In genomic region chr17:50147841-50148225, GRCh38 we compare ENCODE assay signal across 1 cellular context.
TF ChIP-seq lines count a peak whose summit lies in the region.

No MANE protein-coding gene starts in this region.

TF ChIP-seq in HepG2, 621 proteins besides CTCF, POLR2A, EP300 and RAD21 (continued from another document and continues in another):
- TF ChIP-seq BRF2 (CRISPR knock-in tag; IDR thresholded peaks at IDR 0.05) = no peak
- TF ChIP-seq ZBTB21 (CRISPR knock-in tag; IDR thresholded peaks at IDR 0.05) = no peak
- TF ChIP-seq ZSCAN25 (CRISPR knock-in tag; IDR thresholded peaks at IDR 0.05) = peak; percentile 93
- no peak for TF ChIP-seq ZNF10 (CRISPR knock-in tag; IDR thresholded peaks at IDR 0.05; ENCODE audit: borderline replicate concordance, low read depth)
- no peak for TF ChIP-seq ZNF326 (CRISPR knock-in tag; IDR thresholded peaks at IDR 0.05; ENCODE audit: borderline replicate concordance)
- no peak for TF ChIP-seq CSRNP1 (CRISPR knock-in tag; IDR thresholded peaks at IDR 0.05)
- no peak for TF ChIP-seq BORCS8-MEF2B (CRISPR knock-in tag; IDR thresholded peaks at IDR 0.05)
- TF ChIP-seq GPN1 (CRISPR knock-in tag; IDR thresholded peaks at IDR 0.05; ENCODE audit: borderline replicate concordance) = no peak
- no peak for TF ChIP-seq ZNF138 (CRISPR knock-in tag; IDR thresholded peaks at IDR 0.05; ENCODE audit: low read depth)
- peak; percentile 89 for TF ChIP-seq HNF4A (CRISPR knock-in tag; IDR thresholded peaks at IDR 0.05)
- TF ChIP-seq HIC2 (CRISPR knock-in tag; IDR thresholded peaks at IDR 0.05; ENCODE audit: low read depth) = no peak
- no peak for TF ChIP-seq ZNF790 (CRISPR knock-in tag; IDR thresholded peaks at IDR 0.05; ENCODE audit: borderline replicate concordance)
- no peak for TF ChIP-seq ZKSCAN8 (CRISPR knock-in tag; IDR thresholded peaks at IDR 0.05; ENCODE audit: borderline replicate concordance)
- 0 out of 2 replicates have a peak, but pooled peaks have one; percentile 36 for TF ChIP-seq ZNF564 (CRISPR knock-in tag; IDR thresholded peaks at IDR 0.05)
- no peak for TF ChIP-seq ZSCAN5A (CRISPR knock-in tag; IDR thresholded peaks at IDR 0.05; ENCODE audit: borderline replicate concordance)
- no peak for TF ChIP-seq RFXANK (CRISPR knock-in tag; IDR thresholded peaks at IDR 0.05)
- no peak for TF ChIP-seq U2AF2 (IDR thresholded peaks at IDR 0.05; ENCODE audit: low read depth, low read length)
- TF ChIP-seq GTF2F1 (IDR thresholded peaks at IDR 0.05; ENCODE audit: low read length) = 0 out of 2 replicates have a peak, but pooled peaks have one; percentile 9
- no peak for TF ChIP-seq CC2D1A (CRISPR knock-in tag; IDR thresholded peaks at IDR 0.05)
- peak; percentile 66 for TF ChIP-seq RARA (CRISPR knock-in tag; IDR thresholded peaks at IDR 0.05)
- no peak for TF ChIP-seq ZSCAN20 (CRISPR knock-in tag; IDR thresholded peaks at IDR 0.05; ENCODE audit: borderline replicate concordance)
- TF ChIP-seq CREBL2 (CRISPR knock-in tag; IDR thresholded peaks at IDR 0.05; ENCODE audit: borderline replicate concordance) = no peak
- TF ChIP-seq HNRNPL (IDR thresholded peaks at IDR 0.05; ENCODE audit: low read depth, low read length) = no peak
- TF ChIP-seq ZNF709 (CRISPR knock-in tag; IDR thresholded peaks at IDR 0.05) = no peak
- TF ChIP-seq ZSCAN21 (CRISPR knock-in tag; IDR thresholded peaks at IDR 0.05; ENCODE audit: borderline replicate concordance) = no peak
- no peak for TF ChIP-seq SOX13 (IDR thresholded peaks at IDR 0.05)
- TF ChIP-seq SOX13 (CRISPR knock-in tag; conservative IDR thresholded peaks at IDR 0.05 in 1 of 2, IDR thresholded peaks at IDR 0.05 in 1 of 2) = peak in 1 of 2 experiments; percentile 17; a peak in 1 of 4 replicates
- no peak for TF ChIP-seq ZNF512 (CRISPR knock-in tag; IDR thresholded peaks at IDR 0.05)
- TF ChIP-seq FOXM1 (CRISPR knock-in tag; IDR thresholded peaks at IDR 0.05) = no peak
- peak; percentile 43; the same call in 1 of the 2 replicates for TF ChIP-seq SIN3A (IDR thresholded peaks at IDR 0.05; ENCODE audit: borderline replicate concordance, low read depth, low read length)
- TF ChIP-seq ZNF841 (CRISPR knock-in tag; IDR thresholded peaks at IDR 0.05; ENCODE audit: borderline replicate concordance) = no peak
- no peak for TF ChIP-seq PRPF4 (IDR thresholded peaks at IDR 0.05; ENCODE audit: low read depth, low read length, poor library complexity, severe bottlenecking)
- TF ChIP-seq HOMEZ (CRISPR knock-in tag; IDR thresholded peaks at IDR 0.05; ENCODE audit: low read depth) = no peak
- no peak for TF ChIP-seq RORA (CRISPR knock-in tag; IDR thresholded peaks at IDR 0.05)
- no peak for TF ChIP-seq ZNF609 (CRISPR knock-in tag; IDR thresholded peaks at IDR 0.05; ENCODE audit: borderline replicate concordance)
- TF ChIP-seq RARG (CRISPR knock-in tag; IDR thresholded peaks at IDR 0.05; ENCODE audit: low read depth) = no peak
- no peak for TF ChIP-seq ZKSCAN1 (IDR thresholded peaks at IDR 0.05; ENCODE audit: low read length)
- TF ChIP-seq EZH2 (conservative IDR thresholded peaks at IDR 0.05; ENCODE audit: low read depth, low read length) = no peak
- TF ChIP-seq KLF9 (CRISPR knock-in tag; IDR thresholded peaks at IDR 0.05; ENCODE audit: low read depth) = no peak
- TF ChIP-seq NCOA5 (CRISPR knock-in tag; IDR thresholded peaks at IDR 0.05) = no peak
- no peak for TF ChIP-seq ZNF350 (CRISPR knock-in tag; IDR thresholded peaks at IDR 0.05; ENCODE audit: borderline replicate concordance, low read depth)
- TF ChIP-seq EED (CRISPR knock-in tag; IDR thresholded peaks at IDR 0.05) = no peak
- TF ChIP-seq NFATC3 (CRISPR knock-in tag; IDR thresholded peaks at IDR 0.05) = no peak
- TF ChIP-seq KLF16 (CRISPR knock-in tag; IDR thresholded peaks at IDR 0.05) = 0 out of 4 replicates have a peak, but pooled peaks of 1 of the 2 experiments have one; percentile 17
- TF ChIP-seq FOXA1 (IDR thresholded peaks at IDR 0.05) = no peak
- TF ChIP-seq FOXA1 (CRISPR knock-in tag; IDR thresholded peaks at IDR 0.05) = no peak
- TF ChIP-seq ARNT (IDR thresholded peaks at IDR 0.05) = no peak
- TF ChIP-seq PAF1 (CRISPR knock-in tag; IDR thresholded peaks at IDR 0.05) = no peak
- TF ChIP-seq ZFX (CRISPR knock-in tag; IDR thresholded peaks at IDR 0.05; ENCODE audit: low read depth) = peak; percentile 61
- no peak; the same call in 1 of the 2 replicates for TF ChIP-seq FOXJ3 (CRISPR knock-in tag; IDR thresholded peaks at IDR 0.05; ENCODE audit: borderline replicate concordance)
- TF ChIP-seq ZNF563 (CRISPR knock-in tag; IDR thresholded peaks at IDR 0.05) = no peak
- no peak for TF ChIP-seq ZNF761 (CRISPR knock-in tag; conservative IDR thresholded peaks at IDR 0.05)
- TF ChIP-seq KMT2A (CRISPR knock-in tag; IDR thresholded peaks at IDR 0.05) = no peak
- TF ChIP-seq ZNF562 (CRISPR knock-in tag; IDR thresholded peaks at IDR 0.05; ENCODE audit: borderline replicate concordance) = no peak
- TF ChIP-seq TFDP1 (CRISPR knock-in tag; IDR thresholded peaks at IDR 0.05; ENCODE audit: borderline replicate concordance) = no peak
- TF ChIP-seq DDIT3 (CRISPR knock-in tag; IDR thresholded peaks at IDR 0.05) = no peak
- TF ChIP-seq PCBP2 (optimal IDR thresholded peaks at IDR 0.05; ENCODE audit: low read depth, low read length, poor library complexity, severe bottlenecking) = no peak
- no peak for TF ChIP-seq ZNF274 (CRISPR knock-in tag; IDR thresholded peaks at IDR 0.05)
